In the genomic region with DNA sequence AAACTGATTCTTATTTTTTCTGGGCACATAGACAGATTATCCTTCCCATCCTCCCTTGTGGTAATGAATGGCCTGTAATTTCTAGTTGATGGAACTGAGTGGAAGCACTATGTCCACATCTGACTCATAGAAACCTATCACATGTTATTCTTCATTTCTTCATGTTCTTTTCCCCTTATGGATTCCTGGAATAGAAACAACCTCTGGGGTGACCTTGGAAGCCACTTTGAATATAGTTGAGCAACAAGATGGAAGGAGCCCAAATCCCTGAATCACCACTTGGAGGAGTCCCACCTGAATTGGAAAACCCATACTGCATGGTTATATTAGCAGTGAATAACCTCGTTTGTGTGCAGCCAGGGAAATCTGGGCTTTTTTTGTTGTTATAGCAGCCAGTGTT, we compare ENCODE assay signal across 1 cellular context.
TF ChIP-seq lines count a peak whose summit lies in the region.

No MANE protein-coding gene starts in this region.

TF ChIP-seq in IMR-90, 13 proteins besides CTCF, POLR2A, EP300 and RAD21:
- TF ChIP-seq MAZ (IDR thresholded peaks at IDR 0.05; ENCODE audit: borderline replicate concordance, low read depth, low read length) (no peak), FOS (IDR thresholded peaks at IDR 0.05; ENCODE audit: low read depth, low read length) (no peak), CEBPB (IDR thresholded peaks at IDR 0.05; ENCODE audit: low read depth, low read length) (0 out of 2 replicates have a peak, but pooled peaks have one; percentile 8), CHD1 (IDR thresholded peaks at IDR 0.05; ENCODE audit: low read depth, low read length) (no peak)
